Comparison of ENCODE assay signal across 23 cellular contexts in genomic region chr3:128753715-128754114, GRCh38. TPM values are rescaled to one million over a fixed set of nuclear protein-coding genes. Genes with fewer than 3 reads are reported as not detected.
A peak's percentile ranks its signal among the peaks of the same experiment; 100 is the strongest.
DNase-seq lines count a peak whose midpoint lies in the region; ATAC-seq and TF ChIP-seq lines count a peak whose summit lies in the region.
"Had no signal": no experiment of that assay in that cellular context is flagged by ENCODE, and none has a peak within 500 bp of the region (broad histone marks: within the 10 kb centered on the region; RNA-seq: fewer than 3 reads in every experiment).

No MANE protein-coding gene starts in this region.

- H3K27me3 Mint-ChIP-seq in activated naive CD4-positive, alpha-beta T cell treated with anti-CD3 and anti-CD28 coated beads for 36 hours (ENCODE audit: low read depth): no peaks in the 10 kb centered on the region
- no peaks in the 10 kb centered on the region for H3K27me3 Mint-ChIP-seq in activated naive CD4-positive, alpha-beta T cell treated with anti-CD3 and anti-CD28 coated beads, Interleukin-2, amount 10 ng/mL, durations not matched to agents 7 days and 5 days
- H3K27me3 Mint-ChIP-seq in immature natural killer cell (ENCODE audit: low read depth in 3 of 3): peaks cover 0 to 9% (median 2%) of the 10 kb centered on the region in 3 donors
- no peaks in the 10 kb centered on the region for H3K27me3 Mint-ChIP-seq in stimulated activated naive CD8-positive, alpha-beta T cell treated with anti-CD3 and anti-CD28 coated beads, Interleukin-15, amount 100 ng/mL, for 72 hours
- H3K27me3 Mint-ChIP-seq: naive B cell; stimulated activated naive B cell treated with anti-CD40 and anti-IgM and Interleukin-4, amounts not matched to agents 10 μg/mL and 1 μg/mL and 100 μg/mL, for 72 hours had no signal

- intact Hi-C loops in activated naive CD4-positive, alpha-beta T cell treated with anti-CD3 and anti-CD28 coated beads for 36 hours (cut with micrococcal nuclease): no loop called here
- intact Hi-C loops in colonic mucosa (cut with DNase I): no loop called here

- peak overlapping the region; percentile 47 for H3K27ac Mint-ChIP-seq in activated naive CD4-positive, alpha-beta T cell treated with anti-CD3 and anti-CD28 coated beads for 36 hours
- no peak overlapping the region for H3K27ac Mint-ChIP-seq in activated naive CD4-positive, alpha-beta T cell treated with anti-CD3 and anti-CD28 coated beads, Interleukin-2, amount 10 ng/mL, durations not matched to agents 7 days and 5 days
- H3K27ac Mint-ChIP-seq in immature natural killer cell: peak overlapping the region; percentile 43 to 90 (median 72)
- H3K27ac Mint-ChIP-seq in stimulated activated naive CD8-positive, alpha-beta T cell treated with anti-CD3 and anti-CD28 coated beads, Interleukin-15, amount 100 ng/mL, for 72 hours: peak overlapping the region in 1 of 2 donors; percentile 61
- H3K27ac Mint-ChIP-seq: stimulated activated naive B cell treated with anti-CD40 and anti-IgM and Interleukin-4, amounts not matched to agents 10 μg/mL and 1 μg/mL and 100 μg/mL, for 72 hours had no signal

- H3K4me3 ChIP-seq in colonic mucosa: no peak overlapping the region
- H3K4me3 ChIP-seq: cardiac muscle cell, gastroesophageal sphincter, ovary had no signal

- no peak overlapping the region for H3K4me3 Mint-ChIP-seq in activated naive CD4-positive, alpha-beta T cell treated with anti-CD3 and anti-CD28 coated beads for 36 hours
- no peak overlapping the region for H3K4me3 Mint-ChIP-seq in activated naive CD4-positive, alpha-beta T cell treated with anti-CD3 and anti-CD28 coated beads, Interleukin-2, amount 10 ng/mL, durations not matched to agents 7 days and 5 days
- peak overlapping the region in 3 of 5 donors; percentile 10 to 25 (median 18) for H3K4me3 Mint-ChIP-seq in immature natural killer cell
- H3K4me3 Mint-ChIP-seq in stimulated activated naive CD8-positive, alpha-beta T cell treated with anti-CD3 and anti-CD28 coated beads, Interleukin-15, amount 100 ng/mL, for 72 hours: no peak overlapping the region
- H3K4me3 Mint-ChIP-seq: stimulated activated naive B cell treated with anti-CD40 and anti-IgM and Interleukin-4, amounts not matched to agents 10 μg/mL and 1 μg/mL and 100 μg/mL, for 72 hours had no signal

- no peak overlapping the region for H3K27ac ChIP-seq in colonic mucosa
- H3K27ac ChIP-seq: cardiac muscle cell, gastroesophageal sphincter, ovary, RWPE1 had no signal

- CTCF ChIA-PET in activated naive CD4-positive, alpha-beta T cell treated with anti-CD3 and anti-CD28 coated beads for 36 hours (lab: Charles Lee): interaction anchor here (0.6 to 1.0 kb wide), 5 partner anchors 9 to 217 kb away, joined by 3 read pairs; no protein-coding TSS in a partner anchor
- CTCF ChIA-PET in activated naive CD4-positive, alpha-beta T cell treated with anti-CD3 and anti-CD28 coated beads, Interleukin-2, amount 10 ng/mL, durations not matched to agents 7 days and 5 days (lab: Charles Lee): interaction anchor here (1.0 to 1.7 kb wide), 3 partner anchors 35 to 72 kb away, joined by 3 read pairs; no protein-coding TSS in a partner anchor

- peak; percentile 43 for DNase-seq in activated naive CD4-positive, alpha-beta T cell treated with anti-CD3 and anti-CD28 coated beads for 36 hours
- DNase-seq in activated naive CD4-positive, alpha-beta T cell treated with anti-CD3 and anti-CD28 coated beads, Interleukin-2, amount 10 ng/mL, durations not matched to agents 7 days and 5 days: no peak
- DNase-seq in NCI-H524 treated with DMSO at 0.1 percent for 48 hours (lab: John Stamatoyannopoulos, UW) (peak; percentile 43), immature natural killer cell (no peak), colonic mucosa (no peak)
- DNase-seq in stimulated activated naive CD8-positive, alpha-beta T cell treated with anti-CD3 and anti-CD28 coated beads, Interleukin-15, amount 100 ng/mL, for 72 hours: no peak
- DNase-seq: activated CD4-positive, alpha-beta T cell treated with anti-CD3 and anti-CD28 coated beads, Interleukin-2, amount 50 U/mL, for 1 hour; activated CD8-positive, alpha-beta memory T cell treated with anti-CD3 and anti-CD28 coated beads, Interleukin-2, amount 50 U/mL, for 48 hours; activated naive CD4-positive, alpha-beta T cell; aorta; DMS153; hippocampal formation; naive B cell; NCI-H69; ovary; right cardiac atrium; stimulated activated CD4-positive, alpha-beta T cell treated with anti-CD3 and anti-CD28 coated beads, Interleukin-4, amount 100 ng/mL, for 1 hour; stimulated activated naive B cell treated with anti-CD40 and anti-IgM and Interleukin-4, amounts not matched to agents 10 μg/mL and 1 μg/mL and 100 μg/mL, for 72 hours had no signal

- H3K9ac ChIP-seq in colonic mucosa (ENCODE audit: low read depth in 2 of 2, low read length in 2 of 2): no peak overlapping the region

- TF ChIP-seq CTCF in colonic mucosa (IDR thresholded peaks at IDR 0.05): no peak

- H3K36me3 Mint-ChIP-seq in activated naive CD4-positive, alpha-beta T cell treated with anti-CD3 and anti-CD28 coated beads for 36 hours (ENCODE audit: low read depth): peaks cover 32% of the 10 kb centered on the region
- peaks cover 36% of the 10 kb centered on the region for H3K36me3 Mint-ChIP-seq in activated naive CD4-positive, alpha-beta T cell treated with anti-CD3 and anti-CD28 coated beads, Interleukin-2, amount 10 ng/mL, durations not matched to agents 7 days and 5 days
- H3K36me3 Mint-ChIP-seq in immature natural killer cell: peaks cover 0 to 4% (median 0%) of the 10 kb centered on the region in 3 donors

- ATAC-seq in stimulated activated naive CD8-positive, alpha-beta T cell treated with anti-CD3 and anti-CD28 coated beads, Interleukin-15, amount 100 ng/mL, for 72 hours: peak; percentile 71
- no peak for ATAC-seq in HG02852 (IDR thresholded peaks at IDR 0.05; ENCODE audit: unreplicated experiment)
- ATAC-seq: gastroesophageal sphincter; left lobe of liver; right cardiac atrium; stimulated activated naive B cell treated with anti-CD40 and anti-IgM and Interleukin-4, amounts not matched to agents 10 μg/mL and 1 μg/mL and 100 μg/mL, for 72 hours had no signal

- H3K4me1 Mint-ChIP-seq in activated naive CD4-positive, alpha-beta T cell treated with anti-CD3 and anti-CD28 coated beads for 36 hours (ENCODE audit: low read depth): peaks cover 61% of the 10 kb centered on the region
- H3K4me1 Mint-ChIP-seq in activated naive CD4-positive, alpha-beta T cell treated with anti-CD3 and anti-CD28 coated beads, Interleukin-2, amount 10 ng/mL, durations not matched to agents 7 days and 5 days: peaks cover 38% of the 10 kb centered on the region
- H3K4me1 Mint-ChIP-seq in immature natural killer cell: peaks cover 91 to 99% of the 10 kb centered on the region in 2 donors
- H3K4me1 Mint-ChIP-seq in stimulated activated naive CD8-positive, alpha-beta T cell treated with anti-CD3 and anti-CD28 coated beads, Interleukin-15, amount 100 ng/mL, for 72 hours: peaks cover 79% of the 10 kb centered on the region

- H3K4me1 ChIP-seq in colonic mucosa: no peaks in the 10 kb centered on the region

- H3K27me3 ChIP-seq in colonic mucosa: no peaks in the 10 kb centered on the region
- H3K27me3 ChIP-seq: cardiac muscle cell, gastroesophageal sphincter, ovary had no signal

- H3K36me3 ChIP-seq in colonic mucosa: no peaks in the 10 kb centered on the region
- H3K36me3 ChIP-seq: cardiac muscle cell, gastroesophageal sphincter, ovary had no signal

- H3K9me3 Mint-ChIP-seq in activated naive CD4-positive, alpha-beta T cell treated with anti-CD3 and anti-CD28 coated beads for 36 hours: peaks cover 3% of the 10 kb centered on the region
- H3K9me3 Mint-ChIP-seq in activated naive CD4-positive, alpha-beta T cell treated with anti-CD3 and anti-CD28 coated beads, Interleukin-2, amount 10 ng/mL, durations not matched to agents 7 days and 5 days: peaks cover 2% of the 10 kb centered on the region
- H3K9me3 Mint-ChIP-seq in immature natural killer cell: peaks cover 0 to 1% (median 0%) of the 10 kb centered on the region in 6 donors
- H3K9me3 Mint-ChIP-seq in stimulated activated naive CD8-positive, alpha-beta T cell treated with anti-CD3 and anti-CD28 coated beads, Interleukin-15, amount 100 ng/mL, for 72 hours: peaks cover 0 to 7% of the 10 kb centered on the region in 2 donors

- no peaks in the 10 kb centered on the region for H3K9me3 ChIP-seq in colonic mucosa
- H3K9me3 ChIP-seq: gastroesophageal sphincter, ovary had no signal

RNA-seq across cellular contexts. Expression of gene RAB7A, which starts 27.7 kb away (rescaled TPM):
- total RNA-seq in activated naive CD4-positive, alpha-beta T cell treated with anti-CD3 and anti-CD28 coated beads for 36 hours: 100 to 1,000 TPM; 222 to 228 TPM
- 100 to 1,000 TPM; 201 to 313 (median 244) TPM for polyA plus RNA-seq in immature natural killer cell
- 100 to 1,000 TPM; 221 to 272 TPM for total RNA-seq in colonic mucosa

Comparison
In these comparisons a context has a peak if more than half of its experiments do, and no peak if none do; other contexts are left out.
1. DNase-seq: peak in activated naive CD4-positive, alpha-beta T cell treated with anti-CD3 and anti-CD28 coated beads for 36 hours (single experiment) and NCI-H524 treated with DMSO at 0.1 percent for 48 hours (single experiment); none in activated naive CD4-positive, alpha-beta T cell treated with anti-CD3 and anti-CD28 coated beads, Interleukin-2, amount 10 ng/mL, durations not matched to agents 7 days and 5 days (single experiment), immature natural killer cell (0 of 3), stimulated activated naive CD8-positive, alpha-beta T cell treated with anti-CD3 and anti-CD28 coated beads, Interleukin-15, amount 100 ng/mL, for 72 hours (0 of 2) and colonic mucosa (single experiment).
2. H3K4me3 Mint-ChIP-seq: peak in immature natural killer cell (3 of 5); none in activated naive CD4-positive, alpha-beta T cell treated with anti-CD3 and anti-CD28 coated beads for 36 hours (single experiment), activated naive CD4-positive, alpha-beta T cell treated with anti-CD3 and anti-CD28 coated beads, Interleukin-2, amount 10 ng/mL, durations not matched to agents 7 days and 5 days (single experiment) and stimulated activated naive CD8-positive, alpha-beta T cell treated with anti-CD3 and anti-CD28 coated beads, Interleukin-15, amount 100 ng/mL, for 72 hours (0 of 2).